Comparison of ENCODE assay signal across 13 cellular contexts in the genomic region with DNA sequence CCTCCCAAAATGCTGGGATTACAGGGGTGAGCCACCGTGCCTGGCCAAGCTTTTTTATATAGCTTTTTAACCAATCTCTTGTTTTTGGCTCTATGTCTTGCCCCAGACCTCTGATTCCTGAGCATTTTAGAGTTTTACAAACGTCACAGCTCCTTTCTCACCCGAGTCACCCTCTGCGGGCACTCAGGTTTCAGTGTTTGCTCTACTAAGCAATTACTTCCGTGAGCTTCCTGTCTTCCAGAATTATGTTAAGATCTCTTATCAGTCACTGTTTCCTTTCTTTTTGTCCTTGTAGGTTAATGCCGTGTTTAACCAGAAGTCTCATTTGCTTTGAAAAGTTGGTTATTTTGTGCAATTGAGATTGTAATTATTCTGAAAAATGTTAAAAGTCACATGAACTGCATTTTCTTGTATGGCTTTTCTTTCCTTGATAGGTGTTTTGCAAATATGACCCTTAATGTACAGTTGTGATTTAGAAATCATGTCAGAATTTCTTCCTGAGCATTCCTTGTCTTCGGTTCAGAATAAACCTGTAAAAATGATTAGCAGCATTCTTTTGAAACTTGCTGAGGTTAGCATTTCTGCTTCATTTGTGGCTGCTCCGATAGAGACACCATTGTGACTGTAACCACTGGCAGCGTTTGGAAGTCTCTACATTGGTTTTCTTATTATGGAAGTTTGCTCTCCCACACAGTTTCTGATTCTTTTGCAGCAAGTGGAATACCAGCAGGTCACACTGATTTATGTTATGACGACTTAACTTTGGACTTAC. TPM values are rescaled to one million over a fixed set of nuclear protein-coding genes. Genes with fewer than 3 reads are reported as not detected.
A peak's percentile ranks its signal among the peaks of the same experiment; 100 is the strongest.
DNase-seq lines count a peak whose midpoint lies in the region; ATAC-seq and TF ChIP-seq lines count a peak whose summit lies in the region.
"Had no signal": no experiment of that assay in that cellular context is flagged by ENCODE, and none has a peak within 500 bp of the region (broad histone marks: within the 10 kb centered on the region; RNA-seq: fewer than 3 reads in every experiment).

No MANE protein-coding gene starts in this region.

- H3F3A ChIP-seq in neural progenitor cell (ENCODE audit: low read depth): no peaks in the 10 kb centered on the region

- DNase-seq in mammary epithelial cell (no peak), breast epithelium (ENCODE audit: low spot score in 2 of 2) (no peak), RWPE2 (ENCODE audit: low spot score) (no peak), chondrocyte (ENCODE audit: low spot score) (no peak), neural progenitor cell (ENCODE audit: low spot score) (no peak), HEK293T (ENCODE audit: extremely low spot score) (no peak), kidney glomerular epithelial cell (lab: John Stamatoyannopoulos, UW) (no peak)
- DNase-seq in stimulated activated naive CD8-positive, alpha-beta T cell treated with anti-CD3 and anti-CD28 coated beads, Interleukin-15, amount 100 ng/mL, for 72 hours: peak in 1 of 2 donors; percentile 46
- DNase-seq: cerebellar nuclear complex, left colon, NCI-H1092, NCI-H524 treated with DMSO at 0.1 percent for 48 hours, nucleus accumbens had no signal

- intact Hi-C loops in mammary epithelial cell (cut with micrococcal nuclease) (loop anchor here (2.0 kb wide), 1 partner anchor 227 kb away; a partner anchor contains a TSS), breast epithelium (cut with DNase I; ENCODE audit: low total_unique reads) (no loop called here)

- H3K27ac Mint-ChIP-seq in chondrocyte (ENCODE audit: unreplicated experiment) (peak overlapping the region; percentile 82), neural progenitor cell (no peak overlapping the region)
- peak overlapping the region in 1 of 2 donors; percentile 41 for H3K27ac Mint-ChIP-seq in stimulated activated naive CD8-positive, alpha-beta T cell treated with anti-CD3 and anti-CD28 coated beads, Interleukin-15, amount 100 ng/mL, for 72 hours

- no peak for TF ChIP-seq POLR2A in breast epithelium (IDR thresholded peaks at IDR 0.05)

- POLR2A ChIA-PET in HEK293T (lab: Yijun Ruan, JAX): interaction anchor here (0.5 to 1.8 kb wide), 3 partner anchors 35 to 260 kb away, joined by 3 to 5 read pairs (median 4); a partner anchor contains a TSS

- H3K27me3 Mint-ChIP-seq in chondrocyte (ENCODE audit: low read depth): no peaks in the 10 kb centered on the region
- H3K27me3 Mint-ChIP-seq in stimulated activated naive CD8-positive, alpha-beta T cell treated with anti-CD3 and anti-CD28 coated beads, Interleukin-15, amount 100 ng/mL, for 72 hours: peaks cover 7% of the 10 kb centered on the region
- H3K27me3 Mint-ChIP-seq in neural progenitor cell (ENCODE audit: insufficient read depth, low read depth): no peaks in the 10 kb centered on the region

- no peaks in the 10 kb centered on the region for H4K20me1 ChIP-seq in mammary epithelial cell (ENCODE audit: insufficient read depth, low read length)
- no peaks in the 10 kb centered on the region for H4K20me1 ChIP-seq in neural progenitor cell (ENCODE audit: low read depth)

- H3K9me3 ChIP-seq in mammary epithelial cell (replicated peaks; ENCODE audit: insufficient read depth, low read length) (no peaks in the 10 kb centered on the region), breast epithelium (no peaks in the 10 kb centered on the region), RWPE2 (ENCODE audit: severe bottlenecking) (no peaks in the 10 kb centered on the region), neural progenitor cell (ENCODE audit: low read depth) (no peaks in the 10 kb centered on the region)

- H3K9me3 Mint-ChIP-seq in chondrocyte (ENCODE audit: low read depth): peaks cover 6% of the 10 kb centered on the region
- no peaks in the 10 kb centered on the region for H3K9me3 Mint-ChIP-seq in stimulated activated naive CD8-positive, alpha-beta T cell treated with anti-CD3 and anti-CD28 coated beads, Interleukin-15, amount 100 ng/mL, for 72 hours
- H3K9me3 Mint-ChIP-seq in neural progenitor cell: peaks cover 6% of the 10 kb centered on the region

- H3K27ac ChIP-seq in mammary epithelial cell (ENCODE audit: insufficient read depth, low read depth, low read length) (no peak overlapping the region), breast epithelium (no peak overlapping the region), RWPE2 (ENCODE audit: poor library complexity, severe bottlenecking) (peak overlapping the region; percentile 56), neural progenitor cell (no peak overlapping the region)

- H2AFZ ChIP-seq in mammary epithelial cell (ENCODE audit: low read depth, low read length): peak overlapping the region; percentile 52
- no peak overlapping the region for H2AFZ ChIP-seq in neural progenitor cell (replicated peaks)

- H3K79me2 ChIP-seq in mammary epithelial cell (ENCODE audit: insufficient read depth, low read length) (no peaks in the 10 kb centered on the region), neural progenitor cell (ENCODE audit: low read depth) (no peaks in the 10 kb centered on the region)

- no peak overlapping the region for H3K4me2 ChIP-seq in mammary epithelial cell (ENCODE audit: insufficient read depth, low read depth, low read length)
- no peak overlapping the region for H3K4me2 ChIP-seq in neural progenitor cell

- no peaks in the 10 kb centered on the region for H3K36me3 Mint-ChIP-seq in chondrocyte (ENCODE audit: low read depth)
- H3K36me3 Mint-ChIP-seq in neural progenitor cell: no peaks in the 10 kb centered on the region

- H3K4me1 Mint-ChIP-seq in chondrocyte (ENCODE audit: low read depth) (peaks cover 35% of the 10 kb centered on the region), neural progenitor cell (peaks cover 12% of the 10 kb centered on the region)
- peaks cover 21% of the 10 kb centered on the region for H3K4me1 Mint-ChIP-seq in stimulated activated naive CD8-positive, alpha-beta T cell treated with anti-CD3 and anti-CD28 coated beads, Interleukin-15, amount 100 ng/mL, for 72 hours

- no peak for ATAC-seq in RWPE2 (ENCODE audit: low read depth)
- peak; percentile 93 for ATAC-seq in stimulated activated naive CD8-positive, alpha-beta T cell treated with anti-CD3 and anti-CD28 coated beads, Interleukin-15, amount 100 ng/mL, for 72 hours
- ATAC-seq: left colon had no signal

- H3K36me3 ChIP-seq in mammary epithelial cell (ENCODE audit: insufficient read depth, low read length) (no peaks in the 10 kb centered on the region), breast epithelium (no peaks in the 10 kb centered on the region), RWPE2 (ENCODE audit: low read depth) (no peaks in the 10 kb centered on the region), neural progenitor cell (no peaks in the 10 kb centered on the region)

- CTCF ChIA-PET in mammary epithelial cell (lab: Charles Lee; ENCODE audit: low non-redundant PET): no interaction called here
- CTCF ChIA-PET in HEK293T (lab: Yijun Ruan, JAX): interaction anchor here (1.3 kb wide), 1 partner anchor 10 kb away, joined by 3 read pairs; no protein-coding TSS in a partner anchor

- peaks cover 21% of the 10 kb centered on the region for H3K4me1 ChIP-seq in mammary epithelial cell (ENCODE audit: insufficient read depth, low read length)
- H3K4me1 ChIP-seq in breast epithelium: no peaks in the 10 kb centered on the region
- H3K4me1 ChIP-seq in RWPE2 (ENCODE audit: insufficient read depth, poor library complexity, severe bottlenecking): peaks cover 30% of the 10 kb centered on the region
- no peaks in the 10 kb centered on the region for H3K4me1 ChIP-seq in neural progenitor cell

- H3K27me3 ChIP-seq in mammary epithelial cell (ENCODE audit: insufficient read depth, low read length): no peaks in the 10 kb centered on the region
- H3K27me3 ChIP-seq in breast epithelium: no peaks in the 10 kb centered on the region
- no peaks in the 10 kb centered on the region for H3K27me3 ChIP-seq in RWPE2 (ENCODE audit: insufficient read depth, poor library complexity, severe bottlenecking)
- no peaks in the 10 kb centered on the region for H3K27me3 ChIP-seq in neural progenitor cell

- no TSS peak for BruUV-seq in mammary epithelial cell (replicated peaks; lab: Mats Ljungman, UMichigan)

- in situ Hi-C loops in mammary epithelial cell (cut with MboI; ENCODE audit: low sequenced_read_pairs in 2 of 2): no loop called here

- H3K9ac ChIP-seq in mammary epithelial cell (ENCODE audit: insufficient read depth, low read length) (no peak overlapping the region), neural progenitor cell (no peak overlapping the region)

- H3K4me3 ChIP-seq in mammary epithelial cell (replicated peaks in 1 of 3; ENCODE audit: insufficient read depth in 1 of 3, low read depth in 2 of 3, low read length in 3 of 3): no peak overlapping the region
- H3K4me3 ChIP-seq in breast epithelium: no peak overlapping the region
- H3K4me3 ChIP-seq in RWPE2 (ENCODE audit: severe bottlenecking): no peak overlapping the region
- H3K4me3 ChIP-seq in neural progenitor cell: no peak overlapping the region

- H3K4me3 Mint-ChIP-seq in chondrocyte (ENCODE audit: unreplicated experiment) (no peak overlapping the region), neural progenitor cell (no peak overlapping the region)
- peak overlapping the region; percentile 22 to 65 for H3K4me3 Mint-ChIP-seq in stimulated activated naive CD8-positive, alpha-beta T cell treated with anti-CD3 and anti-CD28 coated beads, Interleukin-15, amount 100 ng/mL, for 72 hours

- WGBS in mammary epithelial cell (ENCODE audit: low coverage, missing lambda C conversion rate): 52% methylated on average over 10 of the region's 10 CpGs

- TF ChIP-seq CTCF in mammary epithelial cell (conservative IDR thresholded peaks at IDR 0.05 in 1 of 2, IDR thresholded peaks at IDR 0.05 in 1 of 2; ENCODE audit: extremely low read depth in 1 of 2, insufficient read depth in 1 of 2, low read depth in 1 of 2, low read length in 2 of 2): no peak
- TF ChIP-seq CTCF in breast epithelium (IDR thresholded peaks at IDR 0.05): no peak
- TF ChIP-seq CTCF in RWPE2 (IDR thresholded peaks at IDR 0.05; ENCODE audit: poor library complexity, severe bottlenecking): no peak
- TF ChIP-seq CTCF in chondrocyte (IDR thresholded peaks at IDR 0.05): no peak
- TF ChIP-seq CTCF in neural progenitor cell (IDR thresholded peaks at IDR 0.05): no peak

- dilution Hi-C loops in mammary epithelial cell (cut with HindIII; ENCODE audit: low sequenced_read_pairs): no loop called here

TF ChIP-seq in HEK293T, 16 proteins besides CTCF, POLR2A, EP300 and RAD21 (continues in another document):
- TF ChIP-seq LEF1 (IDR thresholded peaks at IDR 0.05; ENCODE audit: borderline replicate concordance) (no peak), NFRKB (IDR thresholded peaks at IDR 0.05) (no peak), FOXK2 (IDR thresholded peaks at IDR 0.05) (no peak)

RNA-seq across cellular contexts. Expression of a gene that starts 4.5 kb away (rescaled TPM):
- total RNA-seq in mammary epithelial cell: under 1 TPM; under 0.01 to 0.07 TPM
- 0.26 TPM for polyA plus RNA-seq in mammary epithelial cell
- polyA minus RNA-seq in mammary epithelial cell: not detected
- total RNA-seq in breast epithelium: 1 to 10 TPM in 1 of 3 donors, under 1 TPM in 1, not detected in 1; 0.15 to 2.0 TPM
- 0.24 to 4.0 TPM (median 3.8 TPM) in 3 replicates for total RNA-seq in chondrocyte
- 0.30 TPM in 1 of 2 replicates, not detected in the other for total RNA-seq in neural progenitor cell (ENCODE audit: low replicate concordance)

RNA-seq across cellular contexts. Expression of a gene that starts 35.6 kb away (rescaled TPM):
- total RNA-seq in mammary epithelial cell (10 to 100 TPM; 26.8 to 36.7 TPM), breast epithelium (10 to 100 TPM; 24.3 to 40.1 (median 28.5) TPM), chondrocyte (24.1 to 28.6 TPM (median 27.4 TPM) in 3 replicates), neural progenitor cell (ENCODE audit: low replicate concordance) (31.9 and 32.2 TPM in 2 replicates)
- 31.5 TPM for polyA plus RNA-seq in mammary epithelial cell
- 19.1 TPM for polyA minus RNA-seq in mammary epithelial cell

Comparison
In these comparisons a context has a peak if more than half of its experiments do, and no peak if none do; other contexts are left out.
1. H3K4me3 Mint-ChIP-seq: peak in stimulated activated naive CD8-positive, alpha-beta T cell treated with anti-CD3 and anti-CD28 coated beads, Interleukin-15, amount 100 ng/mL, for 72 hours (2 of 2); none in chondrocyte (single experiment) and neural progenitor cell (single experiment).